Comparison of ENCODE assay signal across 28 cellular contexts in the genomic region with DNA sequence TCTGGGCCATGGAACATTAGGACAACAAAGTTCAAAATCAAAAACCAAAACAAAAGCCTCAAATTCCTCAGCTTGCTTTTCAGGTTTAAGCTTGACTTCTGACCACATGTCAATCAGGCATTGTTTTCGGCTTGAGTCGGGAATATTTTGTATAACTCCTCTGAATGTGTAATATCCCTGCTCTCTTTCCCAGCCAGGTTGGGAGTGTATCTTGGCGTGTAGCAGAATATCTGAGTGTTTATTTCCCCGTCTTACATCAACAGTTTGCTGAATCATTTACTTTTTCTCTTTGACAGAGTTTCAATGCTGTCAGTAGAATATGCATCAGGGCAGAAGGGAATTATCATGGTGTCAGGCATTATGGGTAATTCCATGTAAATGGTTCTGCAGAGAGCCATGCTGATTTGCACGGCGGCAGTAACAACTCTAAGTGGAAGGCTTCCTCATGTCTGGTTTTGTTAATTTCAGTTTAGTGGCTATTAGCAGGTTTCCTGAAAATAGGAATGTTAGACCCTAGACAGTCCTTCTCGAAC.
A peak's percentile ranks its signal among the peaks of the same experiment; 100 is the strongest.
DNase-seq lines count a peak whose midpoint lies in the region; ATAC-seq and TF ChIP-seq lines count a peak whose summit lies in the region.
"Had no signal": no experiment of that assay in that cellular context is flagged by ENCODE, and none has a peak within 500 bp of the region (broad histone marks: within the 10 kb centered on the region; RNA-seq: fewer than 3 reads in every experiment).

No MANE protein-coding gene starts in this region.

- H3K4me1 ChIP-seq in GM23338 (ENCODE audit: insufficient read depth) (no peaks in the 10 kb centered on the region), HEK293 (ENCODE audit: control insufficient read depth, insufficient read depth, low read length) (peaks cover 12% of the 10 kb centered on the region), foreskin keratinocyte (no peaks in the 10 kb centered on the region)
- H3K4me1 ChIP-seq: pancreas, SJSA1, suprapubic skin, upper lobe of right lung had no signal

- CTCF ChIA-PET in HEK293 (lab: Yijun Ruan, JAX) = interaction anchor here (0.6 to 1.2 kb wide), 2 partner anchors 8 to 1547 kb away, joined by 3 read pairs; no protein-coding TSS in a partner anchor
- CTCF ChIA-PET in activated CD4-positive, alpha-beta memory T cell treated with anti-CD3 and anti-CD28 coated beads for 36 hours (lab: Charles Lee) = interaction anchor here (0.6 to 1.3 kb wide), 2 partner anchors 21 to 664 kb away, joined by 3 to 4 read pairs; no protein-coding TSS in a partner anchor

- H3K9me2 ChIP-seq in GM23338 (ENCODE audit: insufficient read depth) = peaks cover 11% of the 10 kb centered on the region; the same call in 1 of the 2 replicates

- no peak overlapping the region for H3K4me2 ChIP-seq in GM23338

- H4K20me1 ChIP-seq in GM23338 (replicated peaks; ENCODE audit: insufficient read depth) = no peaks in the 10 kb centered on the region

- TF ChIP-seq CTCF in GM23338 (conservative IDR thresholded peaks at IDR 0.05; ENCODE audit: low read depth in 2 of 2) (no peak), HEK293 (tag by site-specific recombination; IDR thresholded peaks at IDR 0.05) (no peak), foreskin keratinocyte (conservative IDR thresholded peaks at IDR 0.05) (no peak)

- H3F3A ChIP-seq in GM23338 (replicated peaks; ENCODE audit: low read depth) = no peaks in the 10 kb centered on the region

- no peaks in the 10 kb centered on the region for H3K9me3 Mint-ChIP-seq in GM23338
- H3K9me3 Mint-ChIP-seq in activated T-helper 2 cell treated with anti-CD3 and anti-CD28 coated beads, Interferon-gamma antibody, Interleukin-2, Interleukin-4, amounts not matched to agents 10 μg/mL and 5 μg/mL and 100 μg/mL, durations not matched to agents 14 hours and 24 hours and 36 hours = no peaks in the 10 kb centered on the region
- H3K9me3 Mint-ChIP-seq in activated CD4-positive, alpha-beta memory T cell treated with anti-CD3 and anti-CD28 coated beads for 36 hours = no peaks in the 10 kb centered on the region
- H3K9me3 Mint-ChIP-seq: activated CD4-positive, alpha-beta T cell treated with anti-CD3 and anti-CD28 coated beads, Interleukin-2, amount 10 ng/mL, durations not matched to agents 24 days and 14 days; activated T-cell treated with anti-CD3 and anti-CD28 coated beads, Interleukin-2, amount 50 U/mL, for 4 hours; nephron; stimulated activated naive B cell treated with anti-CD40 and anti-IgM and Interleukin-4, amounts not matched to agents 10 μg/mL and 1 μg/mL and 100 μg/mL, for 72 hours had no signal

- H3K36me3 Mint-ChIP-seq in GM23338 (ENCODE audit: low read depth) = no peaks in the 10 kb centered on the region
- H3K36me3 Mint-ChIP-seq in activated T-helper 2 cell treated with anti-CD3 and anti-CD28 coated beads, Interferon-gamma antibody, Interleukin-2, Interleukin-4, amounts not matched to agents 10 μg/mL and 5 μg/mL and 100 μg/mL, durations not matched to agents 14 hours and 24 hours and 36 hours (ENCODE audit: low read depth) = peaks cover 4% of the 10 kb centered on the region
- peaks cover 2% of the 10 kb centered on the region for H3K36me3 Mint-ChIP-seq in activated CD4-positive, alpha-beta memory T cell treated with anti-CD3 and anti-CD28 coated beads for 36 hours
- H3K36me3 Mint-ChIP-seq: stimulated activated naive B cell treated with anti-CD40 and anti-IgM and Interleukin-4, amounts not matched to agents 10 μg/mL and 1 μg/mL and 100 μg/mL, for 72 hours had no signal

- no peak overlapping the region for H3K27ac Mint-ChIP-seq in GM23338
- H3K27ac Mint-ChIP-seq in activated T-helper 2 cell treated with anti-CD3 and anti-CD28 coated beads, Interferon-gamma antibody, Interleukin-2, Interleukin-4, amounts not matched to agents 10 μg/mL and 5 μg/mL and 100 μg/mL, durations not matched to agents 14 hours and 24 hours and 36 hours = peak overlapping the region; percentile 77
- no peak overlapping the region for H3K27ac Mint-ChIP-seq in activated CD4-positive, alpha-beta memory T cell treated with anti-CD3 and anti-CD28 coated beads for 36 hours
- H3K27ac Mint-ChIP-seq: activated CD4-positive, alpha-beta T cell treated with anti-CD3 and anti-CD28 coated beads, Interleukin-2, amount 10 ng/mL, durations not matched to agents 24 days and 14 days; activated naive CD8-positive, alpha-beta T cell treated with anti-CD3 and anti-CD28 coated beads, Interleukin-2, amount 50 U/mL, for 24 hours; HFFc6; nephron; stimulated activated naive B cell treated with anti-CD40 and anti-IgM and Interleukin-4, amounts not matched to agents 10 μg/mL and 1 μg/mL and 100 μg/mL, for 72 hours had no signal

- H3K4me3 Mint-ChIP-seq in GM23338 = no peak overlapping the region
- no peak overlapping the region for H3K4me3 Mint-ChIP-seq in activated T-helper 2 cell treated with anti-CD3 and anti-CD28 coated beads, Interferon-gamma antibody, Interleukin-2, Interleukin-4, amounts not matched to agents 10 μg/mL and 5 μg/mL and 100 μg/mL, durations not matched to agents 14 hours and 24 hours and 36 hours (ENCODE audit: low read depth)
- H3K4me3 Mint-ChIP-seq in activated CD4-positive, alpha-beta memory T cell treated with anti-CD3 and anti-CD28 coated beads for 36 hours = no peak overlapping the region
- H3K4me3 Mint-ChIP-seq: activated CD4-positive, alpha-beta T cell treated with anti-CD3 and anti-CD28 coated beads, Interleukin-2, amount 10 ng/mL, durations not matched to agents 24 days and 14 days; activated naive CD8-positive, alpha-beta T cell treated with anti-CD3 and anti-CD28 coated beads, Interleukin-2, amount 50 U/mL, for 24 hours; activated T-cell treated with anti-CD3 and anti-CD28 coated beads, Interleukin-2, amount 50 U/mL, for 4 hours; HFFc6; nephron; stimulated activated naive B cell treated with anti-CD40 and anti-IgM and Interleukin-4, amounts not matched to agents 10 μg/mL and 1 μg/mL and 100 μg/mL, for 72 hours had no signal

- H3K4me1 Mint-ChIP-seq in GM23338 = no peaks in the 10 kb centered on the region; the same call in 2 of the 3 replicates
- H3K4me1 Mint-ChIP-seq in activated T-helper 2 cell treated with anti-CD3 and anti-CD28 coated beads, Interferon-gamma antibody, Interleukin-2, Interleukin-4, amounts not matched to agents 10 μg/mL and 5 μg/mL and 100 μg/mL, durations not matched to agents 14 hours and 24 hours and 36 hours (ENCODE audit: low read depth) = peaks cover 28% of the 10 kb centered on the region
- peaks cover 14% of the 10 kb centered on the region for H3K4me1 Mint-ChIP-seq in activated CD4-positive, alpha-beta memory T cell treated with anti-CD3 and anti-CD28 coated beads for 36 hours (ENCODE audit: low read depth)
- H3K4me1 Mint-ChIP-seq: activated CD4-positive, alpha-beta T cell treated with anti-CD3 and anti-CD28 coated beads, Interleukin-2, amount 10 ng/mL, durations not matched to agents 24 days and 14 days; nephron; stimulated activated naive B cell treated with anti-CD40 and anti-IgM and Interleukin-4, amounts not matched to agents 10 μg/mL and 1 μg/mL and 100 μg/mL, for 72 hours had no signal

- DNase-seq in GM23338 (ENCODE audit: low spot score) (peak; percentile 21), foreskin keratinocyte (peak; percentile 54 to 71), SHP77 treated with DMSO at 0.1 percent for 48 hours (lab: John Stamatoyannopoulos, UW) (no peak)
- no peak for DNase-seq in activated T-helper 2 cell treated with anti-CD3 and anti-CD28 coated beads, Interferon-gamma antibody, Interleukin-2, Interleukin-4, amounts not matched to agents 10 μg/mL and 5 μg/mL and 100 μg/mL, durations not matched to agents 14 hours and 24 hours and 36 hours (ENCODE audit: low spot score)
- DNase-seq in activated CD4-positive, alpha-beta memory T cell treated with anti-CD3 and anti-CD28 coated beads for 36 hours = no peak
- DNase-seq: activated CD4-positive, alpha-beta T cell treated with anti-CD3 and anti-CD28 coated beads, Interleukin-2, amount 10 ng/mL, durations not matched to agents 24 days and 14 days; activated naive CD8-positive, alpha-beta T cell treated with anti-CD3 and anti-CD28 coated beads, Interleukin-2, amount 50 U/mL, for 24 hours; activated T-cell treated with anti-CD3 and anti-CD28 coated beads, Interleukin-2, amount 50 U/mL, for 4 hours; C1 segment of cervical spinal cord; GDM1; HFFc6; hippocampal formation; mucosa of descending colon; NCI-H226; NCI-H82; pancreas; retina; small intestine; stimulated activated naive B cell treated with anti-CD40 and anti-IgM and Interleukin-4, amounts not matched to agents 10 μg/mL and 1 μg/mL and 100 μg/mL, for 72 hours; T1000; upper lobe of right lung had no signal

- H3K4me3 ChIP-seq in GM23338 = no peak overlapping the region
- H3K4me3 ChIP-seq in HEK293 (ENCODE audit: low read depth, low read length) = no peak overlapping the region
- H3K4me3 ChIP-seq: lung, mucosa of descending colon, pancreas, SJSA1, suprapubic skin, upper lobe of right lung had no signal

- no peak for ATAC-seq in GM23338
- no peak for ATAC-seq in foreskin keratinocyte
- no peak for ATAC-seq in GM18909 (IDR thresholded peaks at IDR 0.05; ENCODE audit: poor library complexity, unreplicated experiment)
- ATAC-seq: activated naive CD8-positive, alpha-beta T cell treated with anti-CD3 and anti-CD28 coated beads, Interleukin-2, amount 50 U/mL, for 24 hours; activated T-cell treated with anti-CD3 and anti-CD28 coated beads, Interleukin-2, amount 50 U/mL, for 4 hours; mucosa of descending colon; pancreas; stimulated activated naive B cell treated with anti-CD40 and anti-IgM and Interleukin-4, amounts not matched to agents 10 μg/mL and 1 μg/mL and 100 μg/mL, for 72 hours; upper lobe of right lung had no signal

- H3K27ac ChIP-seq in GM23338 (ENCODE audit: low read depth) (no peak overlapping the region), HEK293 (ENCODE audit: extremely low read depth, low read depth, low read length) (peak overlapping the region; percentile 68), foreskin keratinocyte (no peak overlapping the region)
- H3K27ac ChIP-seq: pancreas, SJSA1, suprapubic skin, upper lobe of right lung, VCaP had no signal

- peak overlapping the region; percentile 21 for H2AFZ ChIP-seq in GM23338

- intact Hi-C loops in activated T-helper 2 cell treated with anti-CD3 and anti-CD28 coated beads, Interferon-gamma antibody, Interleukin-2, Interleukin-4, amounts not matched to agents 10 μg/mL and 5 μg/mL and 100 μg/mL, durations not matched to agents 14 hours and 24 hours and 36 hours (cut with micrococcal nuclease) = loop anchor here (5.0 kb wide), 2 partner anchors 939 to 1329 kb away; no protein-coding TSS in a partner anchor
- intact Hi-C loops in activated CD4-positive, alpha-beta memory T cell treated with anti-CD3 and anti-CD28 coated beads for 36 hours (cut with micrococcal nuclease) = loop anchor here (5.0 to 10.0 kb wide), 2 partner anchors 941 to 1234 kb away; no protein-coding TSS in a partner anchor

- H3K27me3 ChIP-seq in GM23338 (ENCODE audit: insufficient read depth) (no peaks in the 10 kb centered on the region), foreskin keratinocyte (no peaks in the 10 kb centered on the region)
- H3K27me3 ChIP-seq: suprapubic skin, upper lobe of right lung had no signal

- no peaks in the 10 kb centered on the region for H3K36me3 ChIP-seq in GM23338 (ENCODE audit: insufficient read depth)
- no peaks in the 10 kb centered on the region for H3K36me3 ChIP-seq in HEK293 (ENCODE audit: control insufficient read depth in 2 of 2, insufficient read depth in 1 of 2, low read length in 2 of 2)
- H3K36me3 ChIP-seq: pancreas, SJSA1, suprapubic skin, upper lobe of right lung had no signal

- H3K9me3 ChIP-seq in HEK293 (ENCODE audit: control insufficient read depth, insufficient read depth, low read depth, low read length) = no peaks in the 10 kb centered on the region
- H3K9me3 ChIP-seq: mucosa of descending colon, pancreas, SJSA1, suprapubic skin, upper lobe of right lung had no signal

- H3K27me3 Mint-ChIP-seq in GM23338 (ENCODE audit: insufficient read depth, low read depth, poor library complexity) = no peaks in the 10 kb centered on the region
- H3K27me3 Mint-ChIP-seq in activated T-helper 2 cell treated with anti-CD3 and anti-CD28 coated beads, Interferon-gamma antibody, Interleukin-2, Interleukin-4, amounts not matched to agents 10 μg/mL and 5 μg/mL and 100 μg/mL, durations not matched to agents 14 hours and 24 hours and 36 hours (ENCODE audit: low read depth) = no peaks in the 10 kb centered on the region
- no peaks in the 10 kb centered on the region for H3K27me3 Mint-ChIP-seq in activated CD4-positive, alpha-beta memory T cell treated with anti-CD3 and anti-CD28 coated beads for 36 hours
- H3K27me3 Mint-ChIP-seq: activated CD4-positive, alpha-beta T cell treated with anti-CD3 and anti-CD28 coated beads, Interleukin-2, amount 10 ng/mL, durations not matched to agents 24 days and 14 days; activated naive CD8-positive, alpha-beta T cell treated with anti-CD3 and anti-CD28 coated beads, Interleukin-2, amount 50 U/mL, for 24 hours had no signal

- POLR2A ChIA-PET in HEK293 (lab: Yijun Ruan, JAX) = no interaction called here
- POLR2A ChIA-PET in activated CD4-positive, alpha-beta memory T cell treated with anti-CD3 and anti-CD28 coated beads for 36 hours (lab: Charles Lee) = interaction anchor here (1.5 kb wide), 1 partner anchor 32 kb away, joined by 3 read pairs; no protein-coding TSS in a partner anchor

- H3K79me2 ChIP-seq in GM23338 (replicated peaks; ENCODE audit: insufficient read depth) = no peaks in the 10 kb centered on the region

Comparison
In these comparisons a context has a peak if more than half of its experiments do, and no peak if none do; other contexts are left out.
1. DNase-seq: peak in GM23338 (single experiment) and foreskin keratinocyte (2 of 2); none in activated T-helper 2 cell treated with anti-CD3 and anti-CD28 coated beads, Interferon-gamma antibody, Interleukin-2, Interleukin-4, amounts not matched to agents 10 μg/mL and 5 μg/mL and 100 μg/mL, durations not matched to agents 14 hours and 24 hours and 36 hours (single experiment), activated CD4-positive, alpha-beta memory T cell treated with anti-CD3 and anti-CD28 coated beads for 36 hours (single experiment) and SHP77 treated with DMSO at 0.1 percent for 48 hours (single experiment).